11 cellular contexts compared by ENCODE assay signal in the genomic region with DNA sequence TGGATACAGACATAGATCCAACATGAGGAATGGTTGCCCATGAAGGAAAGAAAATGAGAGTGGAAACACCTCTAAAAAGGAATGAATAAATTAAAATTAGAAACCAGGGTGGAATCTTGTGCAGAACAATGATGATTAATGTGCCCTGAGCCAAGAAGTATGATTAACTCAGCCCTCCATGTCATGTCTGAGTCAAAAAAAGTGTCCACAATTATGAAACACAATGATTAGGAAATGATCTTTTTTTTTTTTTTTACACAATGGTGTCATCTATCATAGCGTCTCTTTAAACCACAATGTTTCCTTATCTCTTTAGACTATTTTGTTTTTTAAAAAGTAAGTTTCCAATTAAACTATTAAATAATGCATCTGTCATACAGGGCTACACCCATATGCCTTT.
DNase-seq lines count a peak whose midpoint lies in the region; ATAC-seq, FAIRE-seq and TF ChIP-seq lines count a peak whose summit lies in the region.
"Had no signal": no experiment of that assay in that cellular context is flagged by ENCODE, and none has a peak within 500 bp of the region (broad histone marks: within the 10 kb centered on the region; RNA-seq: fewer than 3 reads in every experiment).

No MANE protein-coding gene starts in this region.

- H3K27ac Mint-ChIP-seq in astrocyte (ENCODE audit: unreplicated experiment): no peak overlapping the region
- H3K27ac Mint-ChIP-seq in natural killer cell: no peak overlapping the region
- H3K27ac Mint-ChIP-seq in endodermal cell: no peak overlapping the region

- H3K9me3 ChIP-seq in astrocyte (ENCODE audit: insufficient read depth, low read depth, low read length): no peaks in the 10 kb centered on the region
- no peaks in the 10 kb centered on the region for H3K9me3 ChIP-seq in endodermal cell (ENCODE audit: control insufficient read depth, low read length)
- H3K9me3 ChIP-seq: tibial nerve had no signal

- H3K4me3 ChIP-seq in astrocyte (ENCODE audit: insufficient read depth, low read depth, low read length): no peak overlapping the region
- H3K4me3 ChIP-seq in endodermal cell (ENCODE audit: low read length): no peak overlapping the region
- H3K4me3 ChIP-seq: tibial nerve had no signal

- H3K9me3 Mint-ChIP-seq in astrocyte (ENCODE audit: unreplicated experiment) (no peaks in the 10 kb centered on the region), natural killer cell (no peaks in the 10 kb centered on the region), endodermal cell (no peaks in the 10 kb centered on the region)

- no peak overlapping the region for H3K4me2 ChIP-seq in astrocyte (ENCODE audit: low read length)

- H3K27me3 ChIP-seq in astrocyte (ENCODE audit: insufficient read depth, low read length) (no peaks in the 10 kb centered on the region), endodermal cell (ENCODE audit: control insufficient read depth, insufficient read depth, low read length, poor library complexity, severe bottlenecking) (no peaks in the 10 kb centered on the region)
- H3K27me3 ChIP-seq: tibial nerve had no signal

- FAIRE-seq in astrocyte (lab: Jason Lieb, UNC) (no peak), H54 (lab: Jason Lieb, UNC) (no peak), urothelium cell line (lab: Jason Lieb, UNC) (no peak)
- FAIRE-seq: GM12892 had no signal

- TF ChIP-seq CTCF in astrocyte (IDR thresholded peaks at IDR 0.05; ENCODE audit: insufficient read depth, low read depth, low read length): no peak
- TF ChIP-seq CTCF in natural killer cell (IDR thresholded peaks at IDR 0.05): no peak
- no peak for TF ChIP-seq CTCF in endodermal cell (conservative IDR thresholded peaks at IDR 0.05)

- H3K27me3 Mint-ChIP-seq in astrocyte (ENCODE audit: low read depth, unreplicated experiment): peaks cover 2% of the 10 kb centered on the region
- H3K27me3 Mint-ChIP-seq in natural killer cell (ENCODE audit: low read depth in 2 of 2): peaks cover 21 to 38% of the 10 kb centered on the region in 2 donors
- no peaks in the 10 kb centered on the region for H3K27me3 Mint-ChIP-seq in endodermal cell (ENCODE audit: insufficient read depth)

- H3K4me1 ChIP-seq in astrocyte (ENCODE audit: insufficient read depth, low read length): no peaks in the 10 kb centered on the region
- peaks cover 4% of the 10 kb centered on the region for H3K4me1 ChIP-seq in endodermal cell (ENCODE audit: control insufficient read depth, insufficient read depth, low read length)
- H3K4me1 ChIP-seq: tibial nerve had no signal

- H3K4me1 Mint-ChIP-seq in astrocyte (ENCODE audit: low read depth, unreplicated experiment) (no peaks in the 10 kb centered on the region), natural killer cell (peaks cover 11 to 17% of the 10 kb centered on the region in 2 donors), endodermal cell (peaks cover 10% of the 10 kb centered on the region)

- H3K36me3 ChIP-seq in astrocyte (ENCODE audit: insufficient read depth, low read length) (no peaks in the 10 kb centered on the region), endodermal cell (ENCODE audit: control insufficient read depth, insufficient read depth, low read length) (no peaks in the 10 kb centered on the region)
- H3K36me3 ChIP-seq: tibial nerve had no signal

- H4K20me1 ChIP-seq in astrocyte (ENCODE audit: insufficient read depth, low read length): no peaks in the 10 kb centered on the region

- H3K79me2 ChIP-seq in astrocyte (ENCODE audit: insufficient read depth, low read length): no peaks in the 10 kb centered on the region

- intact Hi-C loops in natural killer cell (cut with micrococcal nuclease): no loop called here

- TF ChIP-seq POLR2A in H54 (IDR thresholded peaks at IDR 0.05; ENCODE audit: low read depth, low read length): no peak

- no peak overlapping the region for H3K9ac ChIP-seq in astrocyte (ENCODE audit: low read length)
- H3K9ac ChIP-seq in endodermal cell (ENCODE audit: extremely low read depth, low read length, poor library complexity, severe bottlenecking): no peak overlapping the region

- no peak overlapping the region for H2AFZ ChIP-seq in astrocyte (ENCODE audit: low read depth, low read length)

- no peaks in the 10 kb centered on the region for H3K36me3 Mint-ChIP-seq in astrocyte (ENCODE audit: low read depth, unreplicated experiment)
- no peaks in the 10 kb centered on the region for H3K36me3 Mint-ChIP-seq in natural killer cell
- H3K36me3 Mint-ChIP-seq in endodermal cell (ENCODE audit: low read depth): no peaks in the 10 kb centered on the region

- H3K27ac ChIP-seq in astrocyte (ENCODE audit: low read depth, low read length) (no peak overlapping the region), endodermal cell (ENCODE audit: low read depth, low read length) (no peak overlapping the region)
- H3K27ac ChIP-seq: tibial nerve had no signal

- peak; percentile 63 to 82 (median 80) for ATAC-seq in natural killer cell

- DNase-seq in Daoy (ENCODE audit: low read depth) (peak; percentile 41), LHCN-M2 (ENCODE audit: low read depth) (peak; percentile 70), astrocyte (ENCODE audit: low read depth) (peak; percentile 25), natural killer cell (no peak), H54 (ENCODE audit: insufficient read length, low spot score) (no peak), urothelium cell line (ENCODE audit: low spot score) (no peak), hepatic stellate cell (ENCODE audit: low spot score) (no peak), endodermal cell (no peak)
- DNase-seq: NCI-H1092 treated with DMSO at 0.1 percent for 48 hours had no signal

- 100% methylated on average over 1 of the region's 1 CpG; no CpG with 5 or more reads in 1 of the 2 experiments for WGBS in endodermal cell (ENCODE audit: insufficient coverage in 1 of 2, insufficient read length in 1 of 2), 2 experiments

- H3K4me3 Mint-ChIP-seq in astrocyte (ENCODE audit: unreplicated experiment) (no peak overlapping the region), natural killer cell (no peak overlapping the region), endodermal cell (no peak overlapping the region)

Comparison
In these comparisons a context has a peak if more than half of its experiments do, and no peak if none do; other contexts are left out.
1. DNase-seq: peak in Daoy (single experiment), LHCN-M2 (single experiment) and astrocyte (single experiment); none in natural killer cell (single experiment), H54 (single experiment), urothelium cell line (single experiment), hepatic stellate cell (single experiment) and endodermal cell (single experiment).